8 cellular contexts compared by ENCODE assay signal in the genomic region with DNA sequence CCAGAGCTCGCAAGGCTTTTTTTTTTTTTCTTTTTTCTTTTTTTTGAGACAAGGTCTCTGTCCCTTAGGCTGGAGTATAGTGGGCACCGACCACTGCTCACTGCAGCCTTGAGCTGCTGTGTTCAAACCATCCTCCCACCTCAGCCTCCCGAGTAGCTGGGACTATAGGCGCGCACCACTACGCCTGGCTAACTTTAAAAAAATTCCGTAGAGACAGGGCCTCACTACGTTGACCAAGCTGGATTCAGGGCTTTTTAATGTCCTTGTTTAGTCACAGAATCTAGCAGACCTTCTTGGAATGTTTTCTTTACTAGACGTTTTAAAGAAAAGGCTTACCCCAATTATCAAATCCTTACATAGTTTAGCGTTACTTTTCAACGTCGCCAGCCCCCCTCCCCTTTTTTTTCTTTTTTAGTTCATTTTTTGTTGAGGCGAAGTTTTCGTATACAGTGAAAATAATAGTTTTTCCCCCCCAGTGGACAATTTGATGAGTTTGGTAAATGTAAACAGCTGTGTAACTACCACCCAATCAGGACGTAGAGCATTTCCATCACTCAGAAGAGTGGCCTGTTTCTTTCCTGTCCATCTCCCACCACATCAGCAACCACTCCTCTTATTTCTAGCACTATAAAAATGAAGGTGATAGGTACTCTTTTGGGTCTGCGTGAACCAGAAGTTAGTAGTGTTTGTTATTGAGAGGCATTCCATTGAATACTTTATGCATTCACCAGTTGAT. TPM values are rescaled to one million over a fixed set of nuclear protein-coding genes. Genes with fewer than 3 reads are reported as not detected.
DNase-seq lines count a peak whose midpoint lies in the region; ATAC-seq and TF ChIP-seq lines count a peak whose summit lies in the region.

No MANE protein-coding gene starts in this region.

- no peak overlapping the region for H3K18ac ChIP-seq in H9 (ENCODE audit: insufficient read length, low read depth, low read length)

- H3K4ac ChIP-seq in H9 (ENCODE audit: low read depth, low read length), result no peak overlapping the region

- WGBS in H9 (ENCODE audit: extremely low coverage, insufficient read length, low lambda C conversion rate), result no CpG with 5 or more reads among the region's 16 CpGs
- 22 to 30% methylated on average over 16 of the region's 16 CpGs for WGBS in testis, 2 donors

- H2AK5ac ChIP-seq in H9 (ENCODE audit: insufficient read length, low read length), result no peak overlapping the region

- H3K27me3 Mint-ChIP-seq in H9 (ENCODE audit: low read depth), result no peaks in the 10 kb centered on the region
- H3K27me3 Mint-ChIP-seq in activated B cell treated with CpG ODN at 0.5 μM for 24 hours, result no peaks in the 10 kb centered on the region

- TF ChIP-seq POLR2A in testis (IDR thresholded peaks at IDR 0.05), result no peak

- CTCF ChIA-PET in activated B cell treated with CpG ODN at 0.5 μM for 24 hours (lab: Charles Lee), result no interaction called here

- peaks cover 11% of the 10 kb centered on the region; the same call in 1 of the 2 replicates for H3K79me2 ChIP-seq in H9 (ENCODE audit: insufficient read depth, low read length)

- H2AFZ ChIP-seq in H9 (ENCODE audit: low read length), result peak overlapping the region; percentile 9

- H2BK12ac ChIP-seq in H9 (ENCODE audit: insufficient read length, low read depth, low read length), result no peak overlapping the region

- H3K27me3 ChIP-seq in BLaER1 treated with 17β-estradiol and CSF1 and Interleukin-3, amounts not matched to agents 10 nM and 100 nM, result no peaks in the 10 kb centered on the region
- H3K27me3 ChIP-seq in H9 (ENCODE audit: insufficient read depth, low read length), result no peaks in the 10 kb centered on the region
- H3K27me3 ChIP-seq in testis, result no peaks in the 10 kb centered on the region

- H3K14ac ChIP-seq in H9 (ENCODE audit: insufficient read depth, low read length), result no peak overlapping the region

- peak overlapping the region; percentile 95 to 100 for H3K4me3 Mint-ChIP-seq in H9
- H3K4me3 Mint-ChIP-seq in activated B cell treated with CpG ODN at 0.5 μM for 24 hours, result peak overlapping the region; percentile 84

- no peak overlapping the region for H3T11ph ChIP-seq in H9 (ENCODE audit: low read length)

- H2BK5ac ChIP-seq in H9 (ENCODE audit: insufficient read length, low read length), result no peak overlapping the region

- TF ChIP-seq CTCF in H9 (conservative IDR thresholded peaks at IDR 0.05), result no peak
- TF ChIP-seq CTCF in activated B cell treated with CpG ODN at 0.5 μM for 24 hours (IDR thresholded peaks at IDR 0.05), result no peak
- TF ChIP-seq CTCF in testis (IDR thresholded peaks at IDR 0.05), result no peak

- peaks cover 7% of the 10 kb centered on the region for H3K79me1 ChIP-seq in H9 (ENCODE audit: insufficient read depth, low read depth, low read length, poor library complexity, severe bottlenecking)

- H2BK20ac ChIP-seq in H9 (ENCODE audit: low read depth, low read length, poor library complexity, severe bottlenecking), result no peak overlapping the region

- H3K23ac ChIP-seq in H9 (ENCODE audit: insufficient read length, low read depth, low read length), result no peak overlapping the region

- no peak overlapping the region for H2BK15ac ChIP-seq in H9 (ENCODE audit: low read depth, low read length)

- intact Hi-C loops in activated B cell treated with CpG ODN at 0.5 μM for 24 hours (cut with micrococcal nuclease) (loop anchor here (1.0 to 2.0 kb wide), 3 partner anchors 63 to 290 kb away; a partner anchor contains a TSS), testis (cut with DNase I; ENCODE audit: low total_unique reads) (no loop called here)

- H3K56ac ChIP-seq in H9 (ENCODE audit: insufficient read length, low read depth, low read length), result no peak overlapping the region

- peaks cover 0 to 18% (median 15%) of the 10 kb centered on the region in 11 experiments; a peak in 16 of 22 replicates for H3K36me3 ChIP-seq in BLaER1 treated with 17β-estradiol and CSF1 and Interleukin-3, amounts not matched to agents 10 nM and 100 nM
- H3K36me3 ChIP-seq in testis (ENCODE audit: low read depth, missing control alignments), result no peaks in the 10 kb centered on the region

- H4K20me1 ChIP-seq in BLaER1 treated with 17β-estradiol and CSF1 and Interleukin-3, amounts not matched to agents 10 nM and 100 nM, result no peaks in the 10 kb centered on the region
- H4K20me1 ChIP-seq in H9 (ENCODE audit: control insufficient read depth, insufficient read depth, insufficient read length), result no peaks in the 10 kb centered on the region

- no peaks in the 10 kb centered on the region for H3K9me3 ChIP-seq in BLaER1 treated with 17β-estradiol and CSF1 and Interleukin-3, amounts not matched to agents 10 nM and 100 nM (replicated peaks in 1 of 11)
- H3K9me3 ChIP-seq in H9 (ENCODE audit: control insufficient read depth, low read depth, low read length) (no peaks in the 10 kb centered on the region), iPS-18c (ENCODE audit: control insufficient read depth, insufficient read depth, low read length) (peaks cover 4% of the 10 kb centered on the region), testis (no peaks in the 10 kb centered on the region)

- DNase-seq in H9 (no peak), activated B cell treated with CpG ODN at 0.5 μM for 24 hours (no peak), testis (no peak), germinal center (ENCODE audit: low spot score) (no peak), inferior parietal cortex (ENCODE audit: extremely low spot score) (no peak), iPS-NIHi11 (ENCODE audit: low spot score) (no peak)

- peak overlapping the region; percentile 62 to 89 (median 86); a peak in 21 of 22 replicates for H3K9ac ChIP-seq in BLaER1 treated with 17β-estradiol and CSF1 and Interleukin-3, amounts not matched to agents 10 nM and 100 nM
- H3K9ac ChIP-seq in H9 (ENCODE audit: extremely low read depth, insufficient read length, low read length), result no peak overlapping the region

- H2BK120ac ChIP-seq in H9 (ENCODE audit: low read depth, low read length, poor library complexity, severe bottlenecking), result no peak overlapping the region

- H3K4me1 Mint-ChIP-seq in H9, result peaks cover 23 to 27% of the 10 kb centered on the region in 2 experiments
- H3K4me1 Mint-ChIP-seq in activated B cell treated with CpG ODN at 0.5 μM for 24 hours, result peaks cover 13% of the 10 kb centered on the region

- peak overlapping the region; percentile 69 to 95 (median 86) for H3K4me3 ChIP-seq in BLaER1 treated with 17β-estradiol and CSF1 and Interleukin-3, amounts not matched to agents 10 nM and 100 nM
- H3K4me3 ChIP-seq in iPS-18c (ENCODE audit: insufficient read depth, low read depth, low read length), result peak overlapping the region; percentile 56; the same call in 1 of the 2 replicates
- peak overlapping the region; percentile 50 to 69 for H3K4me3 ChIP-seq in testis

- no peak overlapping the region; a peak in 1 of 7 replicates for H3K27ac Mint-ChIP-seq in H9
- peak overlapping the region; percentile 46 for H3K27ac Mint-ChIP-seq in activated B cell treated with CpG ODN at 0.5 μM for 24 hours

- no peak for ATAC-seq in activated B cell treated with CpG ODN at 0.5 μM for 24 hours (ENCODE audit: low read depth)

- no peak overlapping the region for H4K5ac ChIP-seq in H9 (ENCODE audit: insufficient read length, low read depth, low read length)

- H3K9me3 Mint-ChIP-seq in H9, result peaks cover 0 to 2% of the 10 kb centered on the region in 2 experiments; a peak in 1 of 5 replicates
- H3K9me3 Mint-ChIP-seq in activated B cell treated with CpG ODN at 0.5 μM for 24 hours, result no peaks in the 10 kb centered on the region

- H4K91ac ChIP-seq in H9 (ENCODE audit: insufficient read length, low read depth, low read length), result no peak overlapping the region

- H3K23me2 ChIP-seq in H9 (ENCODE audit: insufficient read length, low read depth, low read length, poor library complexity, severe bottlenecking), result peaks cover 4% of the 10 kb centered on the region

- peak overlapping the region in 10 of 11 experiments; percentile 34 to 92 (median 68); a peak in 14 of 22 replicates for H3K27ac ChIP-seq in BLaER1 treated with 17β-estradiol and CSF1 and Interleukin-3, amounts not matched to agents 10 nM and 100 nM
- H3K27ac ChIP-seq in H9 (ENCODE audit: insufficient read length, low read depth, low read length) (no peak overlapping the region), testis (peak overlapping the region; percentile 13 to 74)

- H3K36me3 Mint-ChIP-seq in H9 (ENCODE audit: insufficient read depth in 1 of 3, low read depth in 3 of 3), result peaks cover 7 to 19% (median 14%) of the 10 kb centered on the region in 3 experiments; a peak in 6 of 7 replicates
- H3K36me3 Mint-ChIP-seq in activated B cell treated with CpG ODN at 0.5 μM for 24 hours (ENCODE audit: low read depth), result no peaks in the 10 kb centered on the region

- peaks cover 21 to 36% (median 34%) of the 10 kb centered on the region in 10 experiments for H3K4me1 ChIP-seq in BLaER1 treated with 17β-estradiol and CSF1 and Interleukin-3, amounts not matched to agents 10 nM and 100 nM
- H3K4me1 ChIP-seq in H9 (ENCODE audit: insufficient read depth, low read length), result peaks cover 5% of the 10 kb centered on the region; the same call in 1 of the 2 replicates
- H3K4me1 ChIP-seq in testis, result peaks cover 5% of the 10 kb centered on the region

- POLR2A ChIA-PET in activated B cell treated with CpG ODN at 0.5 μM for 24 hours (lab: Charles Lee), result interaction anchor here (0.6 kb wide), 1 partner anchor 42 kb away, joined by 4 read pairs; no protein-coding TSS in a partner anchor

- H4K8ac ChIP-seq in H9 (replicated peaks; ENCODE audit: insufficient read length, low read depth, low read length), result no peak overlapping the region

- H3K4me2 ChIP-seq in BLaER1 treated with 17β-estradiol and CSF1 and Interleukin-3, amounts not matched to agents 10 nM and 100 nM, result peak overlapping the region; percentile 59 to 89 (median 79)
- peak overlapping the region; percentile 18 for H3K4me2 ChIP-seq in H9 (ENCODE audit: insufficient read depth, insufficient read length, low read length)

RNA-seq across cellular contexts. Expression of a gene that starts 0.7 kb away (rescaled TPM):
- 115 and 118 TPM in 2 replicates for total RNA-seq in H9 (2021)
- 0.66 and 0.73 TPM in 2 replicates for total RNA-seq in activated B cell treated with CpG ODN at 0.5 μM for 24 hours
- total RNA-seq in testis, result 10 to 100 TPM; 11.2 to 17.2 TPM
- 15.2 TPM for polyA plus RNA-seq in testis (ENCODE audit: insufficient read depth, low read depth, low replicate concordance)
